In the genomic region with DNA sequence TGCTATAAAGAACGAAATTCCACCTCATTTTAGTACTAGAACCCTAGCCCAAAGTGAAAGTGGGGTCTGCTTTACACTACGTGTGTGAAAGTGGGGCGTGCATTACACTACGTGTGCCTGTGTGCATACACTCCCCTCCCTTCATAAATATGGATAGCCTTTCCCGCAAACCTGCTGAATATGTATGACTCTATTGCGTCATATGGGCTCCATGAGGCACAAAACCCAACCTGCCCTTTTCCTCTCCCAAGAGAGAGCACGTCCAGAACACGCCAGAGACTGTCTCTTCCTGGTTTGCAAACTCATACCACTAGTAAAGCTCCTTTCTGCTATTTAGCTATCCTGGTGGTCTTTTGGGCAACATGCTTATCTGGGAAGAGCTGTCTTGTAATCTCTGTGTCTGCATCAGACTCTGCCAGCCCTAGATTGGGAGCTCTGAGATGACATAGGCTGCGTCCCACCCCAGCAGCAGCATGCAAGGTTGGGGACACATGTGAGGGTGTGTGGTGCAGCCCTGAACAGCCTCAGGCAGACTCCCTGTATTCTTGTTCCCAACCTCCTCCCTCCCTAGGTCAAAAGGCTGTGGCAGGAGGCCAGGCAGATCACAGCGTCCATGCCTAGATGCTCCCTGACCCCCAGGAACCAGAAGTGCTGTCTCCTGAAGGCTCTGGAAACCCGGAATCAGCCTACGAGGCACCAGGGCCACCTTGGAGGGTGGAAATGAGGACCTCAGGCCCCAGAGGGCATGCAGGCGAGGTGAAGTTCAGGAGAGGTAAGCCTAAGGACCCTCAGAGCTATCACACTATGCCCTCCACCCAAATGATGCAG, we compare ENCODE assay signal across 1 cellular context.
TF ChIP-seq lines count a peak whose summit lies in the region.

No MANE protein-coding gene starts in this region.

TF ChIP-seq in K562, 482 proteins besides CTCF, POLR2A, EP300 and RAD21 (continues in another document):
- TF ChIP-seq, protein P1, sequence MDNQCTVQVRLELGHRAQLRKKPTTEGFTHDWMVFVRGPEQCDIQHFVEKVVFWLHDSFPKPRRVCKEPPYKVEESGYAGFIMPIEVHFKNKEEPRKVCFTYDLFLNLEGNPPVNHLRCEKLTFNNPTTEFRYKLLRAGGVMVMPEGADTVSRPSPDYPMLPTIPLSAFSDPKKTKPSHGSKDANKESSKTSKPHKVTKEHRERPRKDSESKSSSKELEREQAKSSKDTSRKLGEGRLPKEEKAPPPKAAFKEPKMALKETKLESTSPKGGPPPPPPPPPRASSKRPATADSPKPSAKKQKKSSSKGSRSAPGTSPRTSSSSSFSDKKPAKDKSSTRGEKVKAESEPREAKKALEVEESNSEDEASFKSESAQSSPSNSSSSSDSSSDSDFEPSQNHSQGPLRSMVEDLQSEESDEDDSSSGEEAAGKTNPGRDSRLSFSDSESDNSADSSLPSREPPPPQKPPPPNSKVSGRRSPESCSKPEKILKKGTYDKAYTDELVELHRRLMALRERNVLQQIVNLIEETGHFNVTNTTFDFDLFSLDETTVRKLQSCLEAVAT (IDR thresholded peaks at IDR 0.05) = no peak
- no peak for TF ChIP-seq ZNF830 (CRISPR knock-in tag; IDR thresholded peaks at IDR 0.05)
- TF ChIP-seq, protein P2, sequence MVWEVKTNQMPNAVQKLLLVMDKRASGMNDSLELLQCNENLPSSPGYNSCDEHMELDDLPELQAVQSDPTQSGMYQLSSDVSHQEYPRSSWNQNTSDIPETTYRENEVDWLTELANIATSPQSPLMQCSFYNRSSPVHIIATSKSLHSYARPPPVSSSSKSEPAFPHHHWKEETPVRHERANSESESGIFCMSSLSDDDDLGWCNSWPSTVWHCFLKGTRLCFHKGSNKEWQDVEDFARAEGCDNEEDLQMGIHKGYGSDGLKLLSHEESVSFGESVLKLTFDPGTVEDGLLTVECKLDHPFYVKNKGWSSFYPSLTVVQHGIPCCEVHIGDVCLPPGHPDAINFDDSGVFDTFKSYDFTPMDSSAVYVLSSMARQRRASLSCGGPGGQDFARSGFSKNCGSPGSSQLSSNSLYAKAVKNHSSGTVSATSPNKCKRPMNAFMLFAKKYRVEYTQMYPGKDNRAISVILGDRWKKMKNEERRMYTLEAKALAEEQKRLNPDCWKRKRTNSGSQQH (CRISPR knock-in tag; IDR thresholded peaks at IDR 0.05) = no peak
- TF ChIP-seq, protein P3, sequence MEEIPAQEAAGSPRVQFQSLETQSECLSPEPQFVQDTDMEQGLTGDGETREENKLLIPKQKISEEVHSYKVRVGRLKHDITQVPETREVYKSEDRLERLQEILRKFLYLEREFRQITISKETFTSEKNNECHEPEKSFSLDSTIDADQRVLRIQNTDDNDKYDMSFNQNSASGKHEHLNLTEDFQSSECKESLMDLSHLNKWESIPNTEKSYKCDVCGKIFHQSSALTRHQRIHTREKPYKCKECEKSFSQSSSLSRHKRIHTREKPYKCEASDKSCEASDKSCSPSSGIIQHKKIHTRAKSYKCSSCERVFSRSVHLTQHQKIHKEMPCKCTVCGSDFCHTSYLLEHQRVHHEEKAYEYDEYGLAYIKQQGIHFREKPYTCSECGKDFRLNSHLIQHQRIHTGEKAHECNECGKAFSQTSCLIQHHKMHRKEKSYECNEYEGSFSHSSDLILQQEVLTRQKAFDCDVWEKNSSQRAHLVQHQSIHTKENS (CRISPR knock-in tag; IDR thresholded peaks at IDR 0.05) = no peak
- TF ChIP-seq, protein P4, sequence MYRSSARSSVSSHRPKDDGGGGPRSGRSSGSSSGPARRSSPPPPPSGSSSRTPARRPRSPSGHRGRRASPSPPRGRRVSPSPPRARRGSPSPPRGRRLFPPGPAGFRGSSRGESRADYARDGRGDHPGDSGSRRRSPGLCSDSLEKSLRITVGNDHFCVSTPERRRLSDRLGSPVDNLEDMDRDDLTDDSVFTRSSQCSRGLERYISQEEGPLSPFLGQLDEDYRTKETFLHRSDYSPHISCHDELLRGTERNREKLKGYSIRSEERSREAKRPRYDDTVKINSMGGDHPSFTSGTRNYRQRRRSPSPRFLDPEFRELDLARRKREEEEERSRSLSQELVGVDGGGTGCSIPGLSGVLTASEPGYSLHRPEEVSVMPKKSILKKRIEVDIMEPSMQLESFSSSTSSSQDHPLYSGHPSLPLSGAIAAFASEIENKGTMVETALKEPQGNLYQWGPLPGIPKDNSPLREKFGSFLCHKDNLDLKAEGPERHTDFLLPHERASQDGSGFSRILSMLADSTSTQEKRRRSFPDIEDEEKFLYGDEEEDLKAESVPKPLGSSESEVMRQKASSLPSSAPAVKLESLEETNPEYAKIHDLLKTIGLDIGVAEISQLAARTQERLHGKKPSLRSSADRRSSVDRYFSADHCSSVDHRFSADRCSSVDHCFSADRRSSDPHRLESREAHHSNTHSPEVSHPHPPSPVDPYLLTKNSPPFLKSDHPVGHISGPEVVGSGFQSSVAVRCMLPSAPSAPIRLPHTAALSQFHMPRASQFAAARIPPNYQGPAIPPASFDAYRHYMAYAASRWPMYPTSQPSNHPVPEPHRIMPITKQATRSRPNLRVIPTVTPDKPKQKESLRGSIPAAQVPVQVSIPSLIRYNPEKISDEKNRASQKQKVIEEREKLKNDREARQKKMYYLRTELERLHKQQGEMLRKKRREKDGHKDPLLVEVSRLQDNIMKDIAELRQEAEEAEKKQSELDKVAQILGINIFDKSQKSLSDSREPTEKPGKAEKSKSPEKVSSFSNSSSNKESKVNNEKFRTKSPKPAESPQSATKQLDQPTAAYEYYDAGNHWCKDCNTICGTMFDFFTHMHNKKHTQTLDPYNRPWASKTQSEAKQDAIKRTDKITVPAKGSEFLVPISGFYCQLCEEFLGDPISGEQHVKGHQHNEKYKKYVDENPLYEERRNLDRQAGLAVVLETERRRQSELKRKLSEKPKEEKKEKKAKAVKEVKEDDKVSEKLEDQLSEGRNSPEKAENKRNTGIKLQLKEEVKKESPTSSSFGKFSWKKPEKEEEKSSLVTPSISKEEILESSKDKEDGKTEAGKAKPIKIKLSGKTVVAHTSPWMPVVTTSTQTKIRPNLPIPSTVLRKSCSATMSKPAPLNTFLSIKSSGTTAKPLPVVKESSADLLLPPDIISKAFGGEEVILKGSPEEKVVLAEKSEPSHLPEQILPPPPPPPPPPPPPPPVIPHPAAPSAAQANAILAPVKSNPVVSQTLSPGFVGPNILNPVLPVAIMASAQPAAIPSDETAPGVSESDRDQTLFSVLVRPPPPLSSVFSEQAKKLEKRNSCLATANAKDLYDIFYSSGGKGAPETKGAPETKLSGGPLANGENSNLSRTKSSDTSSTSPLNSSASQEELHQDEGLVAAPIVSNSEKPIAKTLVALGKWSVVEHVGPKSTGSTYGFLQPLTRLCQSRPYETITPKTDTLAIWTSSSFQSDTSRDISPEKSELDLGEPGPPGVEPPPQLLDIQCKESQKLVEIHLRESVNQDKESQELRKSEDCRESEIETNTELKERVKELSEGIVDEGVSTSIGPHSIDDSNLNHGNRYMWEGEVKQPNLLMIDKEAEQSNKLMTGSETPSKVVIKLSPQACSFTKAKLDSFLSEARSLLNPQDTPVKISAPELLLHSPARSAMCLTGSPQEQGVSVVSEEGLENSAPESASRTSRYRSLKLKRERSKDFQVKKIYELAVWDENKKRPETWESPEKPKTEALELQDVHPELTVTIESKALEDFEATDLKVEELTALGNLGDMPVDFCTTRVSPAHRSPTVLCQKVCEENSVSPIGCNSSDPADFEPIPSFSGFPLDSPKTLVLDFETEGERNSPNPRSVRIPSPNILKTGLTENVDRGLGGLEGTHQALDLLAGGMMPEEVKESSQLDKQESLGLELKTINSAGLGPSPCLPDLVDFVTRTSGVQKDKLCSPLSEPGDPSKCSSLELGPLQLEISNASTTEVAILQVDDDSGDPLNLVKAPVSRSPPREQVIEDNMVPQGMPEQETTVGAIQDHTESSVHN (IDR thresholded peaks at IDR 0.05; ENCODE audit: borderline replicate concordance in 1 of 2, low read depth in 1 of 2) = no peak
- TF ChIP-seq, protein P5, sequence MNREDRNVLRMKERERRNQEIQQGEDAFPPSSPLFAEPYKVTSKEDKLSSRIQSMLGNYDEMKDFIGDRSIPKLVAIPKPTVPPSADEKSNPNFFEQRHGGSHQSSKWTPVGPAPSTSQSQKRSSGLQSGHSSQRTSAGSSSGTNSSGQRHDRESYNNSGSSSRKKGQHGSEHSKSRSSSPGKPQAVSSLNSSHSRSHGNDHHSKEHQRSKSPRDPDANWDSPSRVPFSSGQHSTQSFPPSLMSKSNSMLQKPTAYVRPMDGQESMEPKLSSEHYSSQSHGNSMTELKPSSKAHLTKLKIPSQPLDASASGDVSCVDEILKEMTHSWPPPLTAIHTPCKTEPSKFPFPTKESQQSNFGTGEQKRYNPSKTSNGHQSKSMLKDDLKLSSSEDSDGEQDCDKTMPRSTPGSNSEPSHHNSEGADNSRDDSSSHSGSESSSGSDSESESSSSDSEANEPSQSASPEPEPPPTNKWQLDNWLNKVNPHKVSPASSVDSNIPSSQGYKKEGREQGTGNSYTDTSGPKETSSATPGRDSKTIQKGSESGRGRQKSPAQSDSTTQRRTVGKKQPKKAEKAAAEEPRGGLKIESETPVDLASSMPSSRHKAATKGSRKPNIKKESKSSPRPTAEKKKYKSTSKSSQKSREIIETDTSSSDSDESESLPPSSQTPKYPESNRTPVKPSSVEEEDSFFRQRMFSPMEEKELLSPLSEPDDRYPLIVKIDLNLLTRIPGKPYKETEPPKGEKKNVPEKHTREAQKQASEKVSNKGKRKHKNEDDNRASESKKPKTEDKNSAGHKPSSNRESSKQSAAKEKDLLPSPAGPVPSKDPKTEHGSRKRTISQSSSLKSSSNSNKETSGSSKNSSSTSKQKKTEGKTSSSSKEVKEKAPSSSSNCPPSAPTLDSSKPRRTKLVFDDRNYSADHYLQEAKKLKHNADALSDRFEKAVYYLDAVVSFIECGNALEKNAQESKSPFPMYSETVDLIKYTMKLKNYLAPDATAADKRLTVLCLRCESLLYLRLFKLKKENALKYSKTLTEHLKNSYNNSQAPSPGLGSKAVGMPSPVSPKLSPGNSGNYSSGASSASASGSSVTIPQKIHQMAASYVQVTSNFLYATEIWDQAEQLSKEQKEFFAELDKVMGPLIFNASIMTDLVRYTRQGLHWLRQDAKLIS (CRISPR knock-in tag; IDR thresholded peaks at IDR 0.05) = no peak
- TF ChIP-seq KDM2B (CRISPR knock-in tag; IDR thresholded peaks at IDR 0.05) = no peak
- no peak for TF ChIP-seq RHOXF2B (CRISPR knock-in tag; conservative IDR thresholded peaks at IDR 0.05)
- no peak for TF ChIP-seq HMG20A (CRISPR knock-in tag; conservative IDR thresholded peaks at IDR 0.05)
- no peak for TF ChIP-seq SP2 (IDR thresholded peaks at IDR 0.05; ENCODE audit: extremely low read depth, low read depth, low read length, poor library complexity, severe bottlenecking)
- TF ChIP-seq XRCC3 (IDR thresholded peaks at IDR 0.05) = no peak
- no peak for TF ChIP-seq ZNF445 (CRISPR knock-in tag; IDR thresholded peaks at IDR 0.05; ENCODE audit: low read depth)
- TF ChIP-seq, protein P6, sequence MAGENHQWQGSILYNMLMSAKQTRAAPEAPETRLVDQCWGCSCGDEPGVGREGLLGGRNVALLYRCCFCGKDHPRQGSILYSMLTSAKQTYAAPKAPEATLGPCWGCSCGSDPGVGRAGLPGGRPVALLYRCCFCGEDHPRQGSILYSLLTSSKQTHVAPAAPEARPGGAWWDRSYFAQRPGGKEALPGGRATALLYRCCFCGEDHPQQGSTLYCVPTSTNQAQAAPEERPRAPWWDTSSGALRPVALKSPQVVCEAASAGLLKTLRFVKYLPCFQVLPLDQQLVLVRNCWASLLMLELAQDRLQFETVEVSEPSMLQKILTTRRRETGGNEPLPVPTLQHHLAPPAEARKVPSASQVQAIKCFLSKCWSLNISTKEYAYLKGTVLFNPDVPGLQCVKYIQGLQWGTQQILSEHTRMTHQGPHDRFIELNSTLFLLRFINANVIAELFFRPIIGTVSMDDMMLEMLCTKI (IDR thresholded peaks at IDR 0.05; ENCODE audit: partially characterized antibody) = no peak
- no peak for TF ChIP-seq ZNF224 (CRISPR knock-in tag; IDR thresholded peaks at IDR 0.05)
- TF ChIP-seq GTF2A2 (tag; IDR thresholded peaks at IDR 0.05) = no peak
- 0 out of 4 replicates have a peak, but pooled peaks of 1 of the 2 experiments have one; percentile 9 for TF ChIP-seq TRIM24 (IDR thresholded peaks at IDR 0.05)
- TF ChIP-seq, protein P7, sequence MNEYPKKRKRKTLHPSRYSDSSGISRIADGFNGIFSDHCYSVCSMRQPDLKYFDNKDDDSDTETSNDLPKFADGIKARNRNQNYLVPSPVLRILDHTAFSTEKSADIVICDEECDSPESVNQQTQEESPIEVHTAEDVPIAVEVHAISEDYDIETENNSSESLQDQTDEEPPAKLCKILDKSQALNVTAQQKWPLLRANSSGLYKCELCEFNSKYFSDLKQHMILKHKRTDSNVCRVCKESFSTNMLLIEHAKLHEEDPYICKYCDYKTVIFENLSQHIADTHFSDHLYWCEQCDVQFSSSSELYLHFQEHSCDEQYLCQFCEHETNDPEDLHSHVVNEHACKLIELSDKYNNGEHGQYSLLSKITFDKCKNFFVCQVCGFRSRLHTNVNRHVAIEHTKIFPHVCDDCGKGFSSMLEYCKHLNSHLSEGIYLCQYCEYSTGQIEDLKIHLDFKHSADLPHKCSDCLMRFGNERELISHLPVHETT (CRISPR knock-in tag; conservative IDR thresholded peaks at IDR 0.05 in 1 of 2, IDR thresholded peaks at IDR 0.05 in 1 of 2) = no peak
- TF ChIP-seq MTF1 (CRISPR knock-in tag; IDR thresholded peaks at IDR 0.05; ENCODE audit: borderline replicate concordance) = no peak
- TF ChIP-seq, protein P8, sequence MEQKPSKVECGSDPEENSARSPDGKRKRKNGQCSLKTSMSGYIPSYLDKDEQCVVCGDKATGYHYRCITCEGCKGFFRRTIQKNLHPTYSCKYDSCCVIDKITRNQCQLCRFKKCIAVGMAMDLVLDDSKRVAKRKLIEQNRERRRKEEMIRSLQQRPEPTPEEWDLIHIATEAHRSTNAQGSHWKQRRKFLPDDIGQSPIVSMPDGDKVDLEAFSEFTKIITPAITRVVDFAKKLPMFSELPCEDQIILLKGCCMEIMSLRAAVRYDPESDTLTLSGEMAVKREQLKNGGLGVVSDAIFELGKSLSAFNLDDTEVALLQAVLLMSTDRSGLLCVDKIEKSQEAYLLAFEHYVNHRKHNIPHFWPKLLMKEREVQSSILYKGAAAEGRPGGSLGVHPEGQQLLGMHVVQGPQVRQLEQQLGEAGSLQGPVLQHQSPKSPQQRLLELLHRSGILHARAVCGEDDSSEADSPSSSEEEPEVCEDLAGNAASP (IDR thresholded peaks at IDR 0.05) = no peak
- no peak for TF ChIP-seq ELF4 (CRISPR knock-in tag; IDR thresholded peaks at IDR 0.05)
- no peak for TF ChIP-seq TARDBP (IDR thresholded peaks at IDR 0.05)
- TF ChIP-seq ATF7 (IDR thresholded peaks at IDR 0.05) = peak; percentile 89; the same call in 1 of the 2 replicates
- no peak for TF ChIP-seq SMAD2 (IDR thresholded peaks at IDR 0.05; ENCODE audit: low read depth, low read length)
